18 cellular contexts compared by ENCODE assay signal in the genomic region with DNA sequence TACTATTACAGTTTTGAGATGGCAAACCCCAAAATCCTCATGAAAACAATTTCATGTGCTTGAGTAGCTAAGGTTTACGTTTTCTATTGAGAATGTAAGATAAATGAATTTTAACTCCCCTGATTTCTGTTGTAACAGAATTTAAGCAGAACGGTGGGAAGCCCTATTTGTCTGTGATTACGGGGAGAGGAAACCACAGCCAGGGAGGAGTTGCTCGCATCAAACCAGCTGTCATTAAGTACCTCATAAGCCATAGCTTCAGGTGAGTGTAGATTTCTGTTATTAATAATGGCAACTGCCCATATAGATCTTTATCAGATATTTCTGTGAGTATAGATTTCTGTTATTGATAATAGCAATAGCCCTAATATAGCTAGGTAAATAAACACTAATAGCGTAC. TPM values are rescaled to one million over a fixed set of nuclear protein-coding genes. Genes with fewer than 3 reads are reported as not detected.
A peak's percentile ranks its signal among the peaks of the same experiment; 100 is the strongest.
DNase-seq lines count a peak whose midpoint lies in the region; ATAC-seq and TF ChIP-seq lines count a peak whose summit lies in the region.
"Had no signal": no experiment of that assay in that cellular context is flagged by ENCODE, and none has a peak within 500 bp of the region (broad histone marks: within the 10 kb centered on the region; RNA-seq: fewer than 3 reads in every experiment).

No MANE protein-coding gene starts in this region.

- H3K27me3 ChIP-seq in CD4-positive, CD25-positive, alpha-beta regulatory T cell (ENCODE audit: control insufficient read depth, insufficient read depth, low read length) = no peaks in the 10 kb centered on the region
- H3K27me3 ChIP-seq in Loucy (ENCODE audit: insufficient read depth, low read length, poor library complexity, severe bottlenecking) = no peaks in the 10 kb centered on the region
- H3K27me3 ChIP-seq in esophagus muscularis mucosa = no peaks in the 10 kb centered on the region
- H3K27me3 ChIP-seq: colonic mucosa, gastroesophageal sphincter, right atrium auricular region, vagina had no signal

- intact Hi-C loops in activated CD4-positive, alpha-beta memory T cell treated with anti-CD3 and anti-CD28 coated beads for 36 hours (cut with micrococcal nuclease) = loop anchor here (5.0 kb wide), 2 partner anchors 75 to 690 kb away; no protein-coding TSS in a partner anchor
- intact Hi-C loops in esophagus muscularis mucosa (cut with DNase I) = loop anchor here (10.0 kb wide), 1 partner anchor 98 kb away; a partner anchor contains a TSS

- WGBS in esophagus muscularis mucosa = 80% methylated on average over 5 of the region's 5 CpGs

- no peaks in the 10 kb centered on the region for H3K9me2 ChIP-seq in Loucy (replicated peaks; ENCODE audit: low read depth, low read length)

- TF ChIP-seq EP300 in esophagus muscularis mucosa (IDR thresholded peaks at IDR 0.05) = no peak

- H3K27ac Mint-ChIP-seq in activated CD4-positive, alpha-beta memory T cell treated with anti-CD3 and anti-CD28 coated beads for 36 hours = no peak overlapping the region
- no peak overlapping the region for H3K27ac Mint-ChIP-seq in activated CD4-positive, alpha-beta memory T cell treated with anti-CD3 and anti-CD28 coated beads, Interleukin-2, amount 10 ng/mL, durations not matched to agents 7 days and 5 days
- H3K27ac Mint-ChIP-seq in CD4-positive, CD25-positive, alpha-beta regulatory T cell = peak overlapping the region; percentile 38 to 68 (median 59)
- H3K27ac Mint-ChIP-seq: activated T-helper 2 cell treated with anti-CD3 and anti-CD28 coated beads, Interferon-gamma antibody, Interleukin-2, Interleukin-4, amounts not matched to agents 10 μg/mL and 5 μg/mL and 100 μg/mL, durations not matched to agents 14 hours and 24 hours and 36 hours had no signal

- H3K4me2 ChIP-seq in Loucy (ENCODE audit: low read depth, low read length, poor library complexity, severe bottlenecking) = peak overlapping the region; percentile 36

- H3K27me3 Mint-ChIP-seq in activated CD4-positive, alpha-beta memory T cell treated with anti-CD3 and anti-CD28 coated beads for 36 hours = no peaks in the 10 kb centered on the region
- H3K27me3 Mint-ChIP-seq in activated CD4-positive, alpha-beta memory T cell treated with anti-CD3 and anti-CD28 coated beads, Interleukin-2, amount 10 ng/mL, durations not matched to agents 7 days and 5 days = no peaks in the 10 kb centered on the region
- no peaks in the 10 kb centered on the region for H3K27me3 Mint-ChIP-seq in CD4-positive, CD25-positive, alpha-beta regulatory T cell

- POLR2A ChIA-PET in activated CD4-positive, alpha-beta memory T cell treated with anti-CD3 and anti-CD28 coated beads for 36 hours (lab: Charles Lee) = interaction anchor here (1.3 to 2.0 kb wide), 2 partner anchors 45 to 97 kb away, joined by 4 to 5 read pairs; a partner anchor contains a TSS
- POLR2A ChIA-PET in activated CD4-positive, alpha-beta memory T cell treated with anti-CD3 and anti-CD28 coated beads, Interleukin-2, amount 10 ng/mL, durations not matched to agents 7 days and 5 days (lab: Charles Lee) = interaction anchor here (1.2 to 1.4 kb wide), 3 partner anchors 47 to 155 kb away, joined by 4 to 7 read pairs (median 6); no protein-coding TSS in a partner anchor

- TF ChIP-seq CTCF in Loucy (conservative IDR thresholded peaks at IDR 0.05; ENCODE audit: low read length) (no peak), esophagus muscularis mucosa (IDR thresholded peaks at IDR 0.05) (no peak)

- H3K9ac ChIP-seq in Loucy (ENCODE audit: low read depth, low read length, poor library complexity, severe bottlenecking) = no peak overlapping the region

- H3K4me3 Mint-ChIP-seq in activated CD4-positive, alpha-beta memory T cell treated with anti-CD3 and anti-CD28 coated beads for 36 hours = no peak overlapping the region
- H3K4me3 Mint-ChIP-seq in activated CD4-positive, alpha-beta memory T cell treated with anti-CD3 and anti-CD28 coated beads, Interleukin-2, amount 10 ng/mL, durations not matched to agents 7 days and 5 days = no peak overlapping the region
- peak overlapping the region; percentile 46 to 79 (median 62) for H3K4me3 Mint-ChIP-seq in CD4-positive, CD25-positive, alpha-beta regulatory T cell

- H4K20me1 ChIP-seq in Loucy (ENCODE audit: insufficient read depth, low read length, poor library complexity, severe bottlenecking) = peaks cover 3% of the 10 kb centered on the region

- peaks cover 20% of the 10 kb centered on the region for H3K4me1 ChIP-seq in CD4-positive, CD25-positive, alpha-beta regulatory T cell (ENCODE audit: control insufficient read depth, insufficient read depth, low read length, poor library complexity, severe bottlenecking)
- H3K4me1 ChIP-seq in Loucy (ENCODE audit: insufficient read depth, low read length, poor library complexity, severe bottlenecking) (peaks cover 37% of the 10 kb centered on the region), esophagus muscularis mucosa (no peaks in the 10 kb centered on the region)
- H3K4me1 ChIP-seq: colonic mucosa, gastroesophageal sphincter, right atrium auricular region, vagina had no signal

- no peaks in the 10 kb centered on the region for H3K36me3 ChIP-seq in CD4-positive, CD25-positive, alpha-beta regulatory T cell (ENCODE audit: control insufficient read depth, insufficient read depth, low read length)
- H3K36me3 ChIP-seq in Loucy (ENCODE audit: insufficient read depth, low read length) = peaks cover 8% of the 10 kb centered on the region; the same call in 1 of the 2 replicates
- H3K36me3 ChIP-seq in esophagus muscularis mucosa = no peaks in the 10 kb centered on the region
- H3K36me3 ChIP-seq: colonic mucosa, gastroesophageal sphincter, right atrium auricular region, vagina had no signal

- H3K36me3 Mint-ChIP-seq in activated CD4-positive, alpha-beta memory T cell treated with anti-CD3 and anti-CD28 coated beads for 36 hours = peaks cover 20% of the 10 kb centered on the region
- peaks cover 39% of the 10 kb centered on the region for H3K36me3 Mint-ChIP-seq in activated CD4-positive, alpha-beta memory T cell treated with anti-CD3 and anti-CD28 coated beads, Interleukin-2, amount 10 ng/mL, durations not matched to agents 7 days and 5 days (ENCODE audit: low read depth)
- peaks cover 7% of the 10 kb centered on the region for H3K36me3 Mint-ChIP-seq in CD4-positive, CD25-positive, alpha-beta regulatory T cell

- DNase-seq in activated CD4-positive, alpha-beta memory T cell treated with anti-CD3 and anti-CD28 coated beads for 36 hours = peak; percentile 21
- no peak for DNase-seq in activated CD4-positive, alpha-beta memory T cell treated with anti-CD3 and anti-CD28 coated beads, Interleukin-2, amount 10 ng/mL, durations not matched to agents 7 days and 5 days
- DNase-seq in CD4-positive, CD25-positive, alpha-beta regulatory T cell = peak; percentile 19 to 68 (median 59)
- peak; percentile 38 for DNase-seq in central memory CD4-positive, alpha-beta T cell
- no peak for DNase-seq in esophagus muscularis mucosa (ENCODE audit: extremely low spot score)
- DNase-seq in NCI-H1436 treated with DMSO at 0.1 percent for 48 hours (lab: John Stamatoyannopoulos, UW) = no peak
- DNase-seq: colonic mucosa, erythroblast, NCI-H1694 treated with DMSO at 0.1 percent for 48 hours had no signal

- peaks cover 27% of the 10 kb centered on the region for H3K4me1 Mint-ChIP-seq in activated CD4-positive, alpha-beta memory T cell treated with anti-CD3 and anti-CD28 coated beads for 36 hours (ENCODE audit: low read depth)
- H3K4me1 Mint-ChIP-seq in activated CD4-positive, alpha-beta memory T cell treated with anti-CD3 and anti-CD28 coated beads, Interleukin-2, amount 10 ng/mL, durations not matched to agents 7 days and 5 days = peaks cover 17% of the 10 kb centered on the region
- H3K4me1 Mint-ChIP-seq in CD4-positive, CD25-positive, alpha-beta regulatory T cell = peaks cover 22 to 42% (median 34%) of the 10 kb centered on the region in 4 donors

- CTCF ChIA-PET in activated CD4-positive, alpha-beta memory T cell treated with anti-CD3 and anti-CD28 coated beads for 36 hours (lab: Charles Lee) = interaction anchor here (0.7 to 2.5 kb wide), 12 partner anchors 35 to 173 kb away, joined by 3 to 31 read pairs (median 4); a partner anchor contains a TSS
- CTCF ChIA-PET in activated CD4-positive, alpha-beta memory T cell treated with anti-CD3 and anti-CD28 coated beads, Interleukin-2, amount 10 ng/mL, durations not matched to agents 7 days and 5 days (lab: Charles Lee) = interaction anchor here (0.6 to 4.5 kb wide), 12 partner anchors 31 to 597 kb away, joined by 3 to 27 read pairs (median 4); a partner anchor contains a TSS

- H3K9me3 Mint-ChIP-seq in activated CD4-positive, alpha-beta memory T cell treated with anti-CD3 and anti-CD28 coated beads for 36 hours = peaks cover 11% of the 10 kb centered on the region
- peaks cover 11% of the 10 kb centered on the region for H3K9me3 Mint-ChIP-seq in activated CD4-positive, alpha-beta memory T cell treated with anti-CD3 and anti-CD28 coated beads, Interleukin-2, amount 10 ng/mL, durations not matched to agents 7 days and 5 days
- peaks cover 0 to 7% (median 3%) of the 10 kb centered on the region in 7 donors for H3K9me3 Mint-ChIP-seq in CD4-positive, CD25-positive, alpha-beta regulatory T cell

- peak overlapping the region; percentile 76 for H3K27ac ChIP-seq in CD4-positive, CD25-positive, alpha-beta regulatory T cell (ENCODE audit: insufficient read depth, low read length, poor library complexity, severe bottlenecking)
- H3K27ac ChIP-seq in esophagus muscularis mucosa (replicated peaks in 1 of 4) = no peak overlapping the region
- H3K27ac ChIP-seq: colonic mucosa, gastroesophageal sphincter, right atrium auricular region, vagina had no signal

- ATAC-seq in CD4-positive, CD25-positive, alpha-beta regulatory T cell (ENCODE audit: low read depth in 2 of 2) = peak; percentile 66 to 70
- no peak for ATAC-seq in GM18519 (IDR thresholded peaks at IDR 0.05; ENCODE audit: low FRiP score, unreplicated experiment)
- ATAC-seq: gastroesophageal sphincter, Right ventricle myocardium inferior had no signal

- H3K4me3 ChIP-seq in CD4-positive, CD25-positive, alpha-beta regulatory T cell (ENCODE audit: low read depth, low read length) = peak overlapping the region; percentile 50
- peak overlapping the region; percentile 27 for H3K4me3 ChIP-seq in Loucy (ENCODE audit: low read length, poor library complexity, severe bottlenecking)
- no peak overlapping the region for H3K4me3 ChIP-seq in esophagus muscularis mucosa
- H3K4me3 ChIP-seq: colonic mucosa, gastroesophageal sphincter, right atrium auricular region, vagina had no signal

- H3F3A ChIP-seq in Loucy (ENCODE audit: low read depth) = no peaks in the 10 kb centered on the region; the same call in 1 of the 2 replicates

- peaks cover 2 to 3% of the 10 kb centered on the region in 2 experiments for H3K9me3 ChIP-seq in CD4-positive, CD25-positive, alpha-beta regulatory T cell (ENCODE audit: control insufficient read depth in 2 of 2, low read length in 2 of 2)
- peaks cover 8% of the 10 kb centered on the region; the same call in 1 of the 2 replicates for H3K9me3 ChIP-seq in Loucy (ENCODE audit: insufficient read depth, low read depth, low read length)
- H3K9me3 ChIP-seq in esophagus muscularis mucosa = no peaks in the 10 kb centered on the region
- H3K9me3 ChIP-seq: colonic mucosa, gastroesophageal sphincter, right atrium auricular region, vagina had no signal

- no peak overlapping the region for H2AFZ ChIP-seq in Loucy (ENCODE audit: low read length)

- no peak for TF ChIP-seq POLR2A in esophagus muscularis mucosa (IDR thresholded peaks at IDR 0.05; ENCODE audit: low read depth)

- H3K79me2 ChIP-seq in Loucy (ENCODE audit: insufficient read depth, low read length) = peaks cover 40% of the 10 kb centered on the region

RNA-seq across cellular contexts. Expression of a gene that starts 44.2 kb away (rescaled TPM):
- 10 to 100 TPM; 97.5 to 98.6 TPM for total RNA-seq in activated CD4-positive, alpha-beta memory T cell treated with anti-CD3 and anti-CD28 coated beads for 36 hours
- 100 to 1,000 TPM; 125 to 126 TPM for total RNA-seq in activated CD4-positive, alpha-beta memory T cell treated with anti-CD3 and anti-CD28 coated beads, Interleukin-2, amount 10 ng/mL, durations not matched to agents 7 days and 5 days
- 645 TPM for total RNA-seq in CD4-positive, CD25-positive, alpha-beta regulatory T cell
- polyA plus RNA-seq in CD4-positive, CD25-positive, alpha-beta regulatory T cell = 100 to 1,000 TPM; 360 to 479 (median 397) TPM
- 1 to 10 TPM in 3 of 4 donors, under 1 TPM in 1; 0.13 to 3.6 (median 2.7) TPM for total RNA-seq in esophagus muscularis mucosa
- total RNA-seq: MCF 10A had no signal
- polyA plus RNA-seq: AG04450 had no signal

Comparison
In these comparisons a context has a peak if more than half of its experiments do, and no peak if none do; other contexts are left out.
1. DNase-seq: peak in activated CD4-positive, alpha-beta memory T cell treated with anti-CD3 and anti-CD28 coated beads for 36 hours (single experiment), CD4-positive, CD25-positive, alpha-beta regulatory T cell (3 of 3) and central memory CD4-positive, alpha-beta T cell (single experiment); none in activated CD4-positive, alpha-beta memory T cell treated with anti-CD3 and anti-CD28 coated beads, Interleukin-2, amount 10 ng/mL, durations not matched to agents 7 days and 5 days (single experiment), esophagus muscularis mucosa (single experiment) and NCI-H1436 treated with DMSO at 0.1 percent for 48 hours (single experiment).
2. H3K27ac Mint-ChIP-seq: peak in CD4-positive, CD25-positive, alpha-beta regulatory T cell (3 of 3); none in activated CD4-positive, alpha-beta memory T cell treated with anti-CD3 and anti-CD28 coated beads for 36 hours (single experiment) and activated CD4-positive, alpha-beta memory T cell treated with anti-CD3 and anti-CD28 coated beads, Interleukin-2, amount 10 ng/mL, durations not matched to agents 7 days and 5 days (single experiment).
3. H3K4me3 Mint-ChIP-seq: peak in CD4-positive, CD25-positive, alpha-beta regulatory T cell (4 of 4); none in activated CD4-positive, alpha-beta memory T cell treated with anti-CD3 and anti-CD28 coated beads for 36 hours (single experiment) and activated CD4-positive, alpha-beta memory T cell treated with anti-CD3 and anti-CD28 coated beads, Interleukin-2, amount 10 ng/mL, durations not matched to agents 7 days and 5 days (single experiment).
4. H3K4me3 ChIP-seq: peak in CD4-positive, CD25-positive, alpha-beta regulatory T cell (single experiment) and Loucy (single experiment); none in esophagus muscularis mucosa (0 of 4).
5. RNA of a gene that starts 44.2 kb away (total RNA-seq): 645 TPM in CD4-positive, CD25-positive, alpha-beta regulatory T cell (single experiment), 125 to 126 TPM in activated CD4-positive, alpha-beta memory T cell treated with anti-CD3 and anti-CD28 coated beads, Interleukin-2, amount 10 ng/mL, durations not matched to agents 7 days and 5 days and 97.5 to 98.6 TPM in activated CD4-positive, alpha-beta memory T cell treated with anti-CD3 and anti-CD28 coated beads for 36 hours; 0.13 to 3.6 TPM in esophagus muscularis mucosa; every median in the first group is over 10 times any median in the second.